Comparison of ENCODE assay signal across 9 cellular contexts in the genomic region with DNA sequence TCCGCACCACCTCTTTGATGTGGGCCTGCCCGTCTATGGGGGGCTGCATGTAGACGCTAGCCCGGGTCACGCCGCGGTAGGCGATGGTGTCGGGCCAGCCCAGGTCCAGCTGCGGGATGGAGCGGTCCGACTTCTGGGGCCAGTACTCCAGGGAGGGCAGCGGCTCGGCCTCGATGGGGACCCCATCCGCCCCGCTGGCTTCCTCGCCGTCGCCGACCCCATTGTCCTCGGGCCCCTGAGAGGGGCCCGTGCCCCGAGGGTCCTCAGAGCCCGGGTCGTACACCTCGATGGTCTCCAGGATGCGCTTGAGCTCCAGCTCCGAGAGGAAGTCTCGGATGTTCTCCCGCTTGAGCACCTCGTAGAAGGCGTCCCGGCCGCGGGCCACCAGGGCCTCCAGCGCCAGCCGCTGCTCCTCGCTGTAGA. TPM values are rescaled to one million over a fixed set of nuclear protein-coding genes. Genes with fewer than 3 reads are reported as not detected.
DNase-seq lines count a peak whose midpoint lies in the region; ATAC-seq and TF ChIP-seq lines count a peak whose summit lies in the region.
"Had no signal": no experiment of that assay in that cellular context is flagged by ENCODE, and none has a peak within 500 bp of the region (broad histone marks: within the 10 kb centered on the region; RNA-seq: fewer than 3 reads in every experiment).

No MANE protein-coding gene starts in this region.

- H3K4me3 ChIP-seq in mesenchymal stem cell (ENCODE audit: insufficient read depth in 1 of 2, low read depth in 1 of 2, low read length in 2 of 2), result peak overlapping the region; percentile 59 to 74
- peak overlapping the region; percentile 66 for H3K4me3 ChIP-seq in upper lobe of right lung

- BruUV-seq in MCF 10A (replicated peaks; lab: Mats Ljungman, UMichigan), result TSS peak; percentile 28

- H3K27ac ChIP-seq in mesenchymal stem cell (ENCODE audit: low read length, poor library complexity, severe bottlenecking) (no peak overlapping the region), upper lobe of right lung (no peak overlapping the region)

- no peak overlapping the region for H2BK120ac ChIP-seq in mesenchymal stem cell (ENCODE audit: low read depth, low read length)

- ATAC-seq in upper lobe of right lung (no peak), GM18511 (IDR thresholded peaks at IDR 0.05; ENCODE audit: unreplicated experiment) (no peak)

- no peak overlapping the region for H2BK5ac ChIP-seq in mesenchymal stem cell (ENCODE audit: low read depth, low read length, poor library complexity, severe bottlenecking)

- H4K8ac ChIP-seq in mesenchymal stem cell (ENCODE audit: low read length), result peak overlapping the region; percentile 87

- intact Hi-C loops in MCF 10A (cut with micrococcal nuclease) (no loop called here), upper lobe of right lung (cut with DNase I) (no loop called here)

- H3K4ac ChIP-seq in mesenchymal stem cell (ENCODE audit: low read depth in 1 of 2, low read length in 2 of 2), result peak overlapping the region in 1 of 2 experiments; percentile 60

- peak overlapping the region in 1 of 2 experiments; percentile 35 for H3K14ac ChIP-seq in mesenchymal stem cell (ENCODE audit: low read length in 2 of 2)

- H3K27ac Mint-ChIP-seq in activated naive CD4-positive, alpha-beta T cell treated with anti-CD3 and anti-CD28 coated beads, Interleukin-2, amount 50 U/mL, for 24 hours, result no peak overlapping the region
- peak overlapping the region; percentile 79 for H3K27ac Mint-ChIP-seq in MCF 10A (ENCODE audit: low read depth, unreplicated experiment)

- POLR2A ChIA-PET in MCF 10A (lab: Yijun Ruan, JAX), result interaction anchor here (1.5 kb wide), 1 partner anchor 13 kb away, joined by 9 read pairs; no protein-coding TSS in a partner anchor

- H3K9me3 Mint-ChIP-seq in activated naive CD4-positive, alpha-beta T cell treated with anti-CD3 and anti-CD28 coated beads, Interleukin-2, amount 50 U/mL, for 24 hours, result no peaks in the 10 kb centered on the region
- H3K9me3 Mint-ChIP-seq in MCF 10A (ENCODE audit: unreplicated experiment), result no peaks in the 10 kb centered on the region

- no peak for DNase-seq in activated naive CD4-positive, alpha-beta T cell (lab: John Stamatoyannopoulos, UW)
- DNase-seq in MCF 10A (ENCODE audit: unreplicated experiment), result no peak
- DNase-seq in mesenchymal stem cell, result peak; percentile 41
- DNase-seq in upper lobe of right lung, result no peak
- no peak for DNase-seq in NCI-H774 (lab: John Stamatoyannopoulos, UW)
- no peak for DNase-seq in activated gamma-delta T cell (lab: John Stamatoyannopoulos, UW)

- H2BK12ac ChIP-seq in mesenchymal stem cell (ENCODE audit: low read length in 2 of 2), result peak overlapping the region in 1 of 2 experiments; percentile 45

- TF ChIP-seq CTCF in MCF 10A (IDR thresholded peaks at IDR 0.05; ENCODE audit: unreplicated experiment) (no peak), upper lobe of right lung (IDR thresholded peaks at IDR 0.05) (no peak)

- no peaks in the 10 kb centered on the region for H3K27me3 ChIP-seq in mesenchymal stem cell (ENCODE audit: control insufficient read depth in 1 of 2, insufficient read depth in 1 of 2, low read length in 2 of 2)
- no peaks in the 10 kb centered on the region for H3K27me3 ChIP-seq in upper lobe of right lung

- H3K27me3 Mint-ChIP-seq in activated naive CD4-positive, alpha-beta T cell treated with anti-CD3 and anti-CD28 coated beads, Interleukin-2, amount 50 U/mL, for 24 hours, result no peaks in the 10 kb centered on the region
- no peaks in the 10 kb centered on the region for H3K27me3 Mint-ChIP-seq in MCF 10A (ENCODE audit: insufficient read depth, unreplicated experiment)

- H3K23ac ChIP-seq in mesenchymal stem cell (ENCODE audit: low read length in 2 of 2), result peak overlapping the region in 1 of 2 experiments; percentile 16

- no peak overlapping the region for H2AK5ac ChIP-seq in mesenchymal stem cell (ENCODE audit: low read length, severe bottlenecking)

- H2AFZ ChIP-seq in mesenchymal stem cell (ENCODE audit: low read depth, low read length), result peak overlapping the region; percentile 70

- peaks cover 5% of the 10 kb centered on the region for H3K36me3 Mint-ChIP-seq in activated naive CD4-positive, alpha-beta T cell treated with anti-CD3 and anti-CD28 coated beads, Interleukin-2, amount 50 U/mL, for 24 hours
- H3K36me3 Mint-ChIP-seq in MCF 10A (ENCODE audit: insufficient read depth, unreplicated experiment), result peaks cover 15% of the 10 kb centered on the region

- peaks cover 51% of the 10 kb centered on the region for H3K4me1 ChIP-seq in mesenchymal stem cell (ENCODE audit: control insufficient read depth, insufficient read depth, low read depth, low read length)
- peaks cover 5% of the 10 kb centered on the region for H3K4me1 ChIP-seq in upper lobe of right lung

- H3K4me3 Mint-ChIP-seq in activated naive CD4-positive, alpha-beta T cell treated with anti-CD3 and anti-CD28 coated beads, Interleukin-2, amount 50 U/mL, for 24 hours, result peak overlapping the region; percentile 91
- peak overlapping the region; percentile 82 for H3K4me3 Mint-ChIP-seq in MCF 10A (ENCODE audit: unreplicated experiment)

- peak overlapping the region in 1 of 2 experiments; percentile 61 for H3K18ac ChIP-seq in mesenchymal stem cell (ENCODE audit: low read depth in 1 of 2, low read length in 2 of 2)

- H4K91ac ChIP-seq in mesenchymal stem cell (ENCODE audit: low read length), result peak overlapping the region; percentile 23

- CTCF ChIA-PET in MCF 10A (lab: Yijun Ruan, JAX), result interaction anchor here (2.6 kb wide), 1 partner anchor 43 kb away, joined by 8 read pairs; no protein-coding TSS in a partner anchor

- H3K4me1 Mint-ChIP-seq in activated naive CD4-positive, alpha-beta T cell treated with anti-CD3 and anti-CD28 coated beads, Interleukin-2, amount 50 U/mL, for 24 hours, result peaks cover 17% of the 10 kb centered on the region
- peaks cover 11% of the 10 kb centered on the region for H3K4me1 Mint-ChIP-seq in MCF 10A (ENCODE audit: insufficient read depth, unreplicated experiment)

- 35% methylated on average over 36 of the region's 39 CpGs for WGBS in mesenchymal stem cell

- H3K79me1 ChIP-seq in mesenchymal stem cell (replicated peaks; ENCODE audit: low read length, poor library complexity, severe bottlenecking), result peaks cover 27% of the 10 kb centered on the region

- H3K36me3 ChIP-seq in mesenchymal stem cell (ENCODE audit: control insufficient read depth in 1 of 2, insufficient read depth in 2 of 2, low read depth in 1 of 2, low read length in 2 of 2) (peaks cover 3 to 21% of the 10 kb centered on the region in 2 experiments), upper lobe of right lung (no peaks in the 10 kb centered on the region)

- H3K9me3 ChIP-seq in mesenchymal stem cell (ENCODE audit: control insufficient read depth, low read length), result no peaks in the 10 kb centered on the region
- no peaks in the 10 kb centered on the region for H3K9me3 ChIP-seq in upper lobe of right lung

- peak overlapping the region; percentile 59 for H3K4me2 ChIP-seq in mesenchymal stem cell (ENCODE audit: low read length, poor library complexity, severe bottlenecking)

- H2BK15ac ChIP-seq in mesenchymal stem cell (ENCODE audit: low read depth, poor library complexity, severe bottlenecking), result no peak overlapping the region

- H3K9ac ChIP-seq in mesenchymal stem cell (ENCODE audit: low read length), result peak overlapping the region; percentile 72

RNA-seq across cellular contexts. Expression of a gene that starts 1.0 kb away (rescaled TPM):
- 47.7 and 50.1 TPM in 2 replicates for total RNA-seq in MCF 10A (2022)
- polyA plus RNA-seq in mesenchymal stem cell (2013, experiment 1 of 2), result 2.9 TPM
- 2.8 TPM for polyA plus RNA-seq in mesenchymal stem cell (2013, experiment 2 of 2)
- total RNA-seq in upper lobe of right lung, result 8.3 TPM

RNA-seq across cellular contexts. Expression of a gene that starts 43.2 kb away (rescaled TPM):
- not detected in 2 replicates for total RNA-seq in MCF 10A (2022)
- polyA plus RNA-seq in mesenchymal stem cell (2013, experiment 1 of 2), result 0.12 TPM
- polyA plus RNA-seq in mesenchymal stem cell (2013, experiment 2 of 2), result 0.08 TPM
- total RNA-seq in upper lobe of right lung, result 10.6 TPM
- total RNA-seq: Daoy had no signal

RNA-seq across cellular contexts. Expression of a gene that starts 51.6 kb away (rescaled TPM):
- total RNA-seq in MCF 10A (2022) (0.15 and 0.16 TPM in 2 replicates), upper lobe of right lung (not detected)
- polyA plus RNA-seq in mesenchymal stem cell (2013, experiment 1 of 2), result 0.03 TPM
- polyA plus RNA-seq in mesenchymal stem cell (2013, experiment 2 of 2), result not detected

Comparison
In these comparisons a context has a peak if more than half of its experiments do, and no peak if none do; other contexts are left out.
1. RNA of a gene that starts 43.2 kb away (total RNA-seq): 10.6 TPM in upper lobe of right lung (single experiment); not detected in MCF 10A; every median in the first group is over 10 times any median in the second.